In the genomic region with DNA sequence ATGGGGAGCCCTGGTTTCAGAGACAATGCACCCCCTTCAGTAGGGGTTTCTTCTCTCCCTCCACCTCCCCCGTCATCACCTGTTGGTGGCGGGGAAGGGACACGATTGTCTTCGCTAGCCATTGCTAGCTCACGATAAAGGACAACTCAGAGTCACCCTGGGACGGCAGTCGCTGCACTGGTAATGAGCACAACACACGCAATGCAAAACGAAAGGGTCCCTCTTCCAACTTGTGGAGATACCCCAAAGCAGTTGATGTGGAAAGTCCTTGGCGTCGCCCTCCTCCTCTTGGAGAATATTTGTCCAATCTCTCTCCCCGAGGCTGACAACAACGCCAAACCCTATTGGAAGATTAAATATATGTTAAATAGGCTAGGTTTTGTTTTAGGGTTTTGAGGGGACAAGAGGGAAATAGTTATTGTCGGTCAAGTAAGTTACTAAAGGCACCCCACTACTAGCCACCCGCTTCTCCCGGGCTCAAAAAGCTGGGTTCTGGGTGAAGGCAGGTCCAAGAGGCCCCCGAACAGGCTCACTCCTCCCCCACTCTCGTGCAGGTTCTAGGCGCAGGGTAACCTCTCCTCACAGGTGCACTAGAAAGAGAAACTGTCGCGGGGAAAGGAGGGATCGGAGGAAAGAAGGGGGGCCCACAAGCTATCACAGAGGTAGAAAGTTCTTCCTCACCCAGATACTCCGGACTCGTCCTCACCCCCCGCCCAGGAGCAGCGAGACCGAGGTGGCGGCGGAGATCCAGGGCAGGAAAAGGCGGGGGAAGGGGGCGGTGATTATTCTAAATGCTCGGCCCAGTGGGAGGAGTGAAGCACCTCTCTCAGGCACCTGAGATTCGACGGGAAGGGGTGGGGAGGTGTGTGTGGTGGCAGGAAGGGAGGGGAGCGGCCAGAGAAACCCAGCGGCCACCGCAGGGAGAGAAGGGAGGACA, we compare ENCODE assay signal across 8 cellular contexts. TPM values are rescaled to one million over a fixed set of nuclear protein-coding genes. Genes with fewer than 3 reads are reported as not detected.
DNase-seq lines count a peak whose midpoint lies in the region; ATAC-seq and TF ChIP-seq lines count a peak whose summit lies in the region.

A gene with protein sequence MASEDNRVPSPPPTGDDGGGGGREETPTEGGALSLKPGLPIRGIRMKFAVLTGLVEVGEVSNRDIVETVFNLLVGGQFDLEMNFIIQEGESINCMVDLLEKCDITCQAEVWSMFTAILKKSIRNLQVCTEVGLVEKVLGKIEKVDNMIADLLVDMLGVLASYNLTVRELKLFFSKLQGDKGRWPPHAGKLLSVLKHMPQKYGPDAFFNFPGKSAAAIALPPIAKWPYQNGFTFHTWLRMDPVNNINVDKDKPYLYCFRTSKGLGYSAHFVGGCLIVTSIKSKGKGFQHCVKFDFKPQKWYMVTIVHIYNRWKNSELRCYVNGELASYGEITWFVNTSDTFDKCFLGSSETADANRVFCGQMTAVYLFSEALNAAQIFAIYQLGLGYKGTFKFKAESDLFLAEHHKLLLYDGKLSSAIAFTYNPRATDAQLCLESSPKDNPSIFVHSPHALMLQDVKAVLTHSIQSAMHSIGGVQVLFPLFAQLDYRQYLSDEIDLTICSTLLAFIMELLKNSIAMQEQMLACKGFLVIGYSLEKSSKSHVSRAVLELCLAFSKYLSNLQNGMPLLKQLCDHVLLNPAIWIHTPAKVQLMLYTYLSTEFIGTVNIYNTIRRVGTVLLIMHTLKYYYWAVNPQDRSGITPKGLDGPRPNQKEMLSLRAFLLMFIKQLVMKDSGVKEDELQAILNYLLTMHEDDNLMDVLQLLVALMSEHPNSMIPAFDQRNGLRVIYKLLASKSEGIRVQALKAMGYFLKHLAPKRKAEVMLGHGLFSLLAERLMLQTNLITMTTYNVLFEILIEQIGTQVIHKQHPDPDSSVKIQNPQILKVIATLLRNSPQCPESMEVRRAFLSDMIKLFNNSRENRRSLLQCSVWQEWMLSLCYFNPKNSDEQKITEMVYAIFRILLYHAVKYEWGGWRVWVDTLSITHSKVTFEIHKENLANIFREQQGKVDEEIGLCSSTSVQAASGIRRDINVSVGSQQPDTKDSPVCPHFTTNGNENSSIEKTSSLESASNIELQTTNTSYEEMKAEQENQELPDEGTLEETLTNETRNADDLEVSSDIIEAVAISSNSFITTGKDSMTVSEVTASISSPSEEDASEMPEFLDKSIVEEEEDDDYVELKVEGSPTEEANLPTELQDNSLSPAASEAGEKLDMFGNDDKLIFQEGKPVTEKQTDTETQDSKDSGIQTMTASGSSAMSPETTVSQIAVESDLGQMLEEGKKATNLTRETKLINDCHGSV (N-terminal part only) (minus strand): TSS at position 764 of the 937 bp plus-strand sequence. CDS start 642 bp downstream, at position 122.

- no peak within 1 kb of the TSS for H2BK20ac ChIP-seq in IMR-90 (ENCODE audit: low read depth, low read length)

- H3K14ac ChIP-seq in IMR-90 (replicated peaks; ENCODE audit: low read depth, low read length): peak within 1 kb of the TSS; percentile 29

- H2AK9ac ChIP-seq in IMR-90 (replicated peaks; ENCODE audit: low read depth, low read length, poor library complexity): peak within 1 kb of the TSS; percentile 82

- peak within 1 kb of the TSS; percentile 82 to 85 for H4K8ac ChIP-seq in IMR-90 (ENCODE audit: low read depth in 2 of 2, low read length in 2 of 2)

- peaks cover 0 to 12% of the 10 kb centered on the region in 2 experiments; a peak in 2 of 4 replicates for H3K79me1 ChIP-seq in IMR-90 (ENCODE audit: low read depth in 1 of 2, low read length in 2 of 2)

- peak within 1 kb of the TSS; percentile 98 for H2AFZ ChIP-seq in IMR-90 (replicated peaks; ENCODE audit: low read length, poor library complexity)

- CTCF ChIA-PET in IMR-90 (lab: Yijun Ruan, JAX): no interaction called here

- peak within 1 kb of the TSS; percentile 79 for H4K5ac ChIP-seq in IMR-90 (ENCODE audit: low read depth, low read length)

- H3K23ac ChIP-seq in IMR-90 (ENCODE audit: low read depth, low read length): peak within 1 kb of the TSS; percentile 94

- TSS peak; percentile 87 for BruUV-seq in IMR-90 (replicated peaks; lab: Mats Ljungman, UMichigan)

- H3K9me3 ChIP-seq in IMR-90 (ENCODE audit: control insufficient read depth, insufficient read depth, low read length): no peaks in the 10 kb centered on the region
- no peaks in the 10 kb centered on the region for H3K9me3 ChIP-seq in esophagus (ENCODE audit: control insufficient read depth in 2 of 2, insufficient read depth in 1 of 2, low read depth in 1 of 2, low read length in 1 of 2)
- H3K9me3 ChIP-seq in mucosa of stomach (ENCODE audit: control insufficient read depth, low read length): no peaks in the 10 kb centered on the region

- WGBS in IMR-90 (ENCODE audit: extremely low coverage in 2 of 2, insufficient read length in 1 of 2), 2 experiments: 6% methylated on average over 7 of the region's 37 CpGs; no CpG with 5 or more reads in 1 of the 2 experiments
- 0 to 1% methylated on average over 36 to 37 of the region's 37 CpGs for WGBS in esophagus, 2 donors

- TF ChIP-seq POLR2A in IMR-90 (IDR thresholded peaks at IDR 0.05; ENCODE audit: low read depth, low read length): no peak

- H3K4me3 ChIP-seq in IMR-90 (ENCODE audit: insufficient read depth, low read depth, low read length) (peak within 1 kb of the TSS; percentile 99), esophagus (ENCODE audit: low read depth in 1 of 2, low read length in 2 of 2) (peak within 1 kb of the TSS; percentile 89 to 98), mucosa of stomach (ENCODE audit: low read length) (peak within 1 kb of the TSS; percentile 97)

- peak within 1 kb of the TSS; percentile 50; the same call in 1 of the 2 replicates for H3K56ac ChIP-seq in IMR-90 (ENCODE audit: extremely low read depth, insufficient read depth, low read length)

- DNase-seq in D341Med (ENCODE audit: low spot score) (peak; percentile 85), IMR-90 (peak; percentile 21), OCI-M1 (lab: John Stamatoyannopoulos, UW) (peak; percentile 88), activated T-cell treated with anti-CD3 and anti-CD28 coated beads for 48 hours (ENCODE audit: low read depth) (peak; percentile 73)
- peak; percentile 88 for DNase-seq in stimulated activated CD8-positive, alpha-beta memory T cell treated with anti-CD3 and anti-CD28 coated beads, Interleukin-4, amount 100 ng/mL, for 48 hours

- peak within 1 kb of the TSS; percentile 29; the same call in 1 of the 2 replicates for H2AK5ac ChIP-seq in IMR-90 (ENCODE audit: low read depth, low read length)

- H3K27me3 ChIP-seq in IMR-90 (ENCODE audit: control insufficient read depth, insufficient read depth, low read length): no peaks in the 10 kb centered on the region
- H3K27me3 ChIP-seq in esophagus (ENCODE audit: control insufficient read depth in 1 of 2, insufficient read depth in 2 of 2, low read length in 2 of 2): no peaks in the 10 kb centered on the region
- no peaks in the 10 kb centered on the region for H3K27me3 ChIP-seq in mucosa of stomach (ENCODE audit: control insufficient read depth, insufficient read depth, low read length)

- peak within 1 kb of the TSS; percentile 63 for H3K18ac ChIP-seq in IMR-90 (ENCODE audit: low read depth, low read length)

- H4K20me1 ChIP-seq in IMR-90 (ENCODE audit: insufficient read depth, low read length): no peaks in the 10 kb centered on the region

- peak within 1 kb of the TSS; percentile 99 for H3K4me2 ChIP-seq in IMR-90 (ENCODE audit: low read depth, low read length)

- peak within 1 kb of the TSS; percentile 77 for H3K4ac ChIP-seq in IMR-90 (ENCODE audit: low read depth, low read length)

- dilution Hi-C loops in IMR-90 (cut with HindIII; ENCODE audit: low sequenced_read_pairs, unreplicated experiment): no loop called here

- intact Hi-C loops in IMR-90 (cut with micrococcal nuclease): loop anchor here (5.0 kb wide), 1 partner anchor 83 kb away; a partner anchor contains a TSS

- POLR2A ChIA-PET in IMR-90 (lab: Charles Lee; ENCODE audit: unreplicated experiment): interaction anchor here (0.6 kb wide), 1 partner anchor 96 kb away, joined by 3 read pairs; no protein-coding TSS in a partner anchor

- peak within 1 kb of the TSS; percentile 42 for H2BK120ac ChIP-seq in IMR-90 (ENCODE audit: low read depth, low read length)

- H4K91ac ChIP-seq in IMR-90 (ENCODE audit: insufficient read depth, low read depth, low read length): peak within 1 kb of the TSS; percentile 78; the same call in 1 of the 2 replicates

- TF ChIP-seq RAD21 in IMR-90 (IDR thresholded peaks at IDR 0.05; ENCODE audit: low read length): no peak

- H3K9me1 ChIP-seq in IMR-90 (ENCODE audit: insufficient read depth, low read length): no peaks in the 10 kb centered on the region

- H2BK15ac ChIP-seq in IMR-90 (ENCODE audit: low read depth, low read length): peak within 1 kb of the TSS; percentile 77; the same call in 2 of the 3 replicates

- H3K4me1 ChIP-seq in IMR-90 (ENCODE audit: control insufficient read depth, insufficient read depth, low read length) (no peaks in the 10 kb centered on the region), esophagus (ENCODE audit: control insufficient read depth in 2 of 2, insufficient read depth in 2 of 2, low read length in 1 of 2) (no peaks in the 10 kb centered on the region), mucosa of stomach (ENCODE audit: control insufficient read depth, insufficient read depth, low read length) (peaks cover 6% of the 10 kb centered on the region)

- H3K9ac ChIP-seq in IMR-90 (ENCODE audit: low read depth, low read length) (peak within 1 kb of the TSS; percentile 74), mucosa of stomach (ENCODE audit: low read length) (peak within 1 kb of the TSS; percentile 98)

- peak within 1 kb of the TSS; percentile 57 for H2BK5ac ChIP-seq in IMR-90 (ENCODE audit: low read depth, low read length, poor library complexity, severe bottlenecking)

- peak; percentile 70 for ATAC-seq in GM21529 (IDR thresholded peaks at IDR 0.05; ENCODE audit: unreplicated experiment)
- peak; percentile 56 for ATAC-seq in IMR-90 (ENCODE audit: low read depth)

- in situ Hi-C loops in IMR-90 (cut with MboI; ENCODE audit: low sequenced_read_pairs): no loop called here

- H3K27ac ChIP-seq in IMR-90 (ENCODE audit: insufficient read depth, low read length) (peak within 1 kb of the TSS; percentile 67), esophagus (ENCODE audit: low read depth in 2 of 2, low read length in 1 of 2) (peak within 1 kb of the TSS; percentile 97 to 99)

- H3K36me3 ChIP-seq in IMR-90 (ENCODE audit: control insufficient read depth, insufficient read depth, low read length) (no peaks in the 10 kb centered on the region), esophagus (ENCODE audit: control insufficient read depth in 2 of 2, insufficient read depth in 2 of 2, low read length in 1 of 2) (no peaks in the 10 kb centered on the region), mucosa of stomach (ENCODE audit: control insufficient read depth, insufficient read depth, low read length) (no peaks in the 10 kb centered on the region)

- TF ChIP-seq CTCF in IMR-90 (conservative IDR thresholded peaks at IDR 0.05; ENCODE audit: low read depth, low read length): no peak

TF ChIP-seq in IMR-90, 13 proteins besides CTCF, POLR2A, EP300 and RAD21 (continues in another document):
- peak; percentile 3; the same call in 1 of the 2 replicates for TF ChIP-seq BHLHE40 (IDR thresholded peaks at IDR 0.05; ENCODE audit: low read depth, low read length)

RNA-seq across cellular contexts. Expression of the gene that starts here (rescaled TPM):
- total RNA-seq in IMR-90 (2012; rRNA removed): 48.6 and 51.6 TPM in 2 replicates
- polyA plus RNA-seq in IMR-90 (2012; rRNA removed) (8.5 and 10.2 TPM in 2 replicates), esophagus (10 to 100 TPM; 13.1 to 24.7 TPM)
- 5.5 and 5.7 TPM in 2 replicates for polyA plus RNA-seq in IMR-90 (2012; cell fraction: cytosol; rRNA removed)
- polyA plus RNA-seq in IMR-90 (2012; cell fraction: nucleus; rRNA removed; ENCODE audit: low replicate concordance): 4.7 and 10.7 TPM in 2 replicates

Comparison
In these comparisons a context has a peak if more than half of its experiments do, and no peak if none do; other contexts are left out.
1. Peak in every context shown above with its lines: DNase-seq, ATAC-seq, H3K4me3 ChIP-seq and H3K27ac ChIP-seq.
2. DNase-seq: peak in every context shown above with its lines; median percentile 88 in OCI-M1; 88 in stimulated activated CD8-positive, alpha-beta memory T cell treated with anti-CD3 and anti-CD28 coated beads, Interleukin-4, amount 100 ng/mL, for 48 hours; 85 in D341Med; 73 in activated T-cell treated with anti-CD3 and anti-CD28 coated beads for 48 hours; 21 in IMR-90.